Comparison of ENCODE assay signal across 1 cellular context in genomic region chr2:27795093-27795834, GRCh38.
TF ChIP-seq lines count a peak whose summit lies in the region.

No MANE protein-coding gene starts in this region.

TF ChIP-seq in IMR-90, 13 proteins besides CTCF, POLR2A, EP300 and RAD21 (continued from another document):
- no peak for TF ChIP-seq MXI1 (IDR thresholded peaks at IDR 0.05; ENCODE audit: borderline replicate concordance, low read depth, low read length)
- TF ChIP-seq, protein P1, sequence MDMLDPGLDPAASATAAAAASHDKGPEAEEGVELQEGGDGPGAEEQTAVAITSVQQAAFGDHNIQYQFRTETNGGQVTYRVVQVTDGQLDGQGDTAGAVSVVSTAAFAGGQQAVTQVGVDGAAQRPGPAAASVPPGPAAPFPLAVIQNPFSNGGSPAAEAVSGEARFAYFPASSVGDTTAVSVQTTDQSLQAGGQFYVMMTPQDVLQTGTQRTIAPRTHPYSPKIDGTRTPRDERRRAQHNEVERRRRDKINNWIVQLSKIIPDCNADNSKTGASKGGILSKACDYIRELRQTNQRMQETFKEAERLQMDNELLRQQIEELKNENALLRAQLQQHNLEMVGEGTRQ (IDR thresholded peaks at IDR 0.05; ENCODE audit: low read depth, low read length), result no peak
- TF ChIP-seq SMC3 (IDR thresholded peaks at IDR 0.05; ENCODE audit: low read depth, low read length), result no peak
- TF ChIP-seq RFX5 (IDR thresholded peaks at IDR 0.05; ENCODE audit: low read depth, low read length), result no peak
- TF ChIP-seq CHD1 (IDR thresholded peaks at IDR 0.05; ENCODE audit: low read depth, low read length), result no peak
- no peak for TF ChIP-seq RCOR1 (IDR thresholded peaks at IDR 0.05; ENCODE audit: insufficient replicate concordance, low read length)
- TF ChIP-seq MAFK (IDR thresholded peaks at IDR 0.05; ENCODE audit: low read depth, low read length), result no peak
- no peak for TF ChIP-seq ELK1 (IDR thresholded peaks at IDR 0.05; ENCODE audit: borderline replicate concordance, low read depth, low read length)
